Comparison of ENCODE assay signal across 1 cellular context in the genomic region with DNA sequence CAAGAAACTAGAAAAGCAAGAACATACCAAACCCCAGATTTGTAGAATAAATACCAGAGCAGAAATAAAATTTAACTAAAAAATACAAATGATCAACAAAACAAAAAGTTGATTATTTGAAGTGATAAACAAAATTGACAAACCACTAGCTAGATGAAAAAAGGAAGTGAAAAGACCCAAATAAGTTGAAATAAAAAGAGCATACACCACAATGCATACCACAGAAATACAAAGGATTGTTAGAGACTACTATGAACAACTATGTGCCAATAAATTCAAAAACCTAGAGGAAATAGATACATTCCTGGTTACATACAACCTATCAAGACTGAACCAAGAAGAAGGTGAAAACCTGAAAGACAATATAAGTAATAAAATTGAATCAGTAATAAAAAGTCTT.
A peak's percentile ranks its signal among the peaks of the same experiment; 100 is the strongest.
TF ChIP-seq lines count a peak whose summit lies in the region.

No MANE protein-coding gene starts in this region.

TF ChIP-seq in GM12878, 131 proteins besides CTCF, POLR2A, EP300 and RAD21 (continued from another document and continues in another):
- TF ChIP-seq, protein P1, sequence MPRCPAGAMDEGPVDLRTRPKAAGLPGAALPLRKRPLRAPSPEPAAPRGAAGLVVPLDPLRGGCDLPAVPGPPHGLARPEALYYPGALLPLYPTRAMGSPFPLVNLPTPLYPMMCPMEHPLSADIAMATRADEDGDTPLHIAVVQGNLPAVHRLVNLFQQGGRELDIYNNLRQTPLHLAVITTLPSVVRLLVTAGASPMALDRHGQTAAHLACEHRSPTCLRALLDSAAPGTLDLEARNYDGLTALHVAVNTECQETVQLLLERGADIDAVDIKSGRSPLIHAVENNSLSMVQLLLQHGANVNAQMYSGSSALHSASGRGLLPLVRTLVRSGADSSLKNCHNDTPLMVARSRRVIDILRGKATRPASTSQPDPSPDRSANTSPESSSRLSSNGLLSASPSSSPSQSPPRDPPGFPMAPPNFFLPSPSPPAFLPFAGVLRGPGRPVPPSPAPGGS (IDR thresholded peaks at IDR 0.05; ENCODE audit: borderline replicate concordance, insufficient read depth, low read depth, low read length, poor library complexity, severe bottlenecking) = no peak
- TF ChIP-seq SRF (IDR thresholded peaks at IDR 0.05; ENCODE audit: low read depth in 2 of 2, low read length in 2 of 2) (no peak), SREBF1 (IDR thresholded peaks at IDR 0.05; ENCODE audit: low read length) (no peak), ZZZ3 (IDR thresholded peaks at IDR 0.05; ENCODE audit: control insufficient read depth, insufficient read length, low read depth) (no peak), STAT3 (IDR thresholded peaks at IDR 0.05; ENCODE audit: low read depth, low read length) (no peak), RAD51 (IDR thresholded peaks at IDR 0.05) (no peak), CBX3 (IDR thresholded peaks at IDR 0.05; ENCODE audit: borderline replicate concordance, low read depth) (no peak), NFXL1 (IDR thresholded peaks at IDR 0.05; ENCODE audit: borderline replicate concordance) (no peak), ASH2L (IDR thresholded peaks at IDR 0.05; ENCODE audit: borderline replicate concordance, low read depth) (no peak), SP1 (IDR thresholded peaks at IDR 0.05; ENCODE audit: low read depth, low read length) (no peak), CHD2 (IDR thresholded peaks at IDR 0.05; ENCODE audit: borderline replicate concordance, low read depth, low read length) (no peak), MTA3 (IDR thresholded peaks at IDR 0.05; ENCODE audit: borderline replicate concordance, low read length) (no peak), PAX8 (IDR thresholded peaks at IDR 0.05) (no peak), SREBF2 (IDR thresholded peaks at IDR 0.05; ENCODE audit: low read length) (no peak), FOS (IDR thresholded peaks at IDR 0.05; ENCODE audit: borderline replicate concordance, extremely low read depth, insufficient read length) (no peak), ZNF384 (IDR thresholded peaks at IDR 0.05; ENCODE audit: borderline replicate concordance, low read depth, low read length) (no peak), ZNF207 (IDR thresholded peaks at IDR 0.05; ENCODE audit: borderline replicate concordance) (no peak), PML (IDR thresholded peaks at IDR 0.05; ENCODE audit: low read length) (no peak), WRNIP1 (IDR thresholded peaks at IDR 0.05; ENCODE audit: borderline replicate concordance, low read depth, low read length) (no peak), RCOR1 (conservative IDR thresholded peaks at IDR 0.05; ENCODE audit: low read depth, low read length) (no peak), NBN (IDR thresholded peaks at IDR 0.05) (0 out of 2 replicates have a peak, but pooled peaks have one; percentile 41), RBBP5 (conservative IDR thresholded peaks at IDR 0.05) (no peak), SMC3 (IDR thresholded peaks at IDR 0.05; ENCODE audit: borderline replicate concordance, low read length) (no peak), POLR2AphosphoS5 (IDR thresholded peaks at IDR 0.05; ENCODE audit: low read length) (no peak), SMAD1 (IDR thresholded peaks at IDR 0.05; ENCODE audit: low read depth, partially characterized antibody) (no peak), RUNX3 (IDR thresholded peaks at IDR 0.05; ENCODE audit: low read length) (peak; percentile 70), RB1 (IDR thresholded peaks at IDR 0.05; ENCODE audit: borderline replicate concordance) (no peak), KDM1A (IDR thresholded peaks at IDR 0.05; ENCODE audit: borderline replicate concordance) (no peak), JUND (IDR thresholded peaks at IDR 0.05; ENCODE audit: low read depth, low read length) (no peak), MYB (IDR thresholded peaks at IDR 0.05; ENCODE audit: borderline replicate concordance, low read depth, low read length) (no peak), SUPT20H (IDR thresholded peaks at IDR 0.05; ENCODE audit: borderline replicate concordance, control insufficient read depth, low read depth, low read length) (no peak), TCF12 (IDR thresholded peaks at IDR 0.05; ENCODE audit: low read depth, low read length) (no peak), SUZ12 (IDR thresholded peaks at IDR 0.05; ENCODE audit: unreplicated experiment) (no peak), SPI1 (IDR thresholded peaks at IDR 0.05; ENCODE audit: borderline replicate concordance, insufficient read depth, low read depth, low read length) (peak; percentile 83; the same call in 1 of the 2 replicates), ATF7 (IDR thresholded peaks at IDR 0.05; ENCODE audit: low read depth) (0 out of 2 replicates have a peak, but pooled peaks have one; percentile 34), BCL11A (IDR thresholded peaks at IDR 0.05; ENCODE audit: low read depth, low read length) (0 out of 2 replicates have a peak, but pooled peaks have one; percentile 6), SIX5 (IDR thresholded peaks at IDR 0.05; ENCODE audit: low read depth, low read length, severe bottlenecking) (no peak), HCFC1 (IDR thresholded peaks at IDR 0.05; ENCODE audit: low read length) (no peak)
- TF ChIP-seq, protein P2, sequence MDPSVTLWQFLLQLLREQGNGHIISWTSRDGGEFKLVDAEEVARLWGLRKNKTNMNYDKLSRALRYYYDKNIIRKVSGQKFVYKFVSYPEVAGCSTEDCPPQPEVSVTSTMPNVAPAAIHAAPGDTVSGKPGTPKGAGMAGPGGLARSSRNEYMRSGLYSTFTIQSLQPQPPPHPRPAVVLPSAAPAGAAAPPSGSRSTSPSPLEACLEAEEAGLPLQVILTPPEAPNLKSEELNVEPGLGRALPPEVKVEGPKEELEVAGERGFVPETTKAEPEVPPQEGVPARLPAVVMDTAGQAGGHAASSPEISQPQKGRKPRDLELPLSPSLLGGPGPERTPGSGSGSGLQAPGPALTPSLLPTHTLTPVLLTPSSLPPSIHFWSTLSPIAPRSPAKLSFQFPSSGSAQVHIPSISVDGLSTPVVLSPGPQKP (IDR thresholded peaks at IDR 0.05; ENCODE audit: low read depth, low read length) = no peak
- TF ChIP-seq, protein P3, sequence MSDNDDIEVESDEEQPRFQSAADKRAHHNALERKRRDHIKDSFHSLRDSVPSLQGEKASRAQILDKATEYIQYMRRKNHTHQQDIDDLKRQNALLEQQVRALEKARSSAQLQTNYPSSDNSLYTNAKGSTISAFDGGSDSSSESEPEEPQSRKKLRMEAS (IDR thresholded peaks at IDR 0.05; ENCODE audit: low read depth, low read length) = no peak
- TF ChIP-seq, protein P4, sequence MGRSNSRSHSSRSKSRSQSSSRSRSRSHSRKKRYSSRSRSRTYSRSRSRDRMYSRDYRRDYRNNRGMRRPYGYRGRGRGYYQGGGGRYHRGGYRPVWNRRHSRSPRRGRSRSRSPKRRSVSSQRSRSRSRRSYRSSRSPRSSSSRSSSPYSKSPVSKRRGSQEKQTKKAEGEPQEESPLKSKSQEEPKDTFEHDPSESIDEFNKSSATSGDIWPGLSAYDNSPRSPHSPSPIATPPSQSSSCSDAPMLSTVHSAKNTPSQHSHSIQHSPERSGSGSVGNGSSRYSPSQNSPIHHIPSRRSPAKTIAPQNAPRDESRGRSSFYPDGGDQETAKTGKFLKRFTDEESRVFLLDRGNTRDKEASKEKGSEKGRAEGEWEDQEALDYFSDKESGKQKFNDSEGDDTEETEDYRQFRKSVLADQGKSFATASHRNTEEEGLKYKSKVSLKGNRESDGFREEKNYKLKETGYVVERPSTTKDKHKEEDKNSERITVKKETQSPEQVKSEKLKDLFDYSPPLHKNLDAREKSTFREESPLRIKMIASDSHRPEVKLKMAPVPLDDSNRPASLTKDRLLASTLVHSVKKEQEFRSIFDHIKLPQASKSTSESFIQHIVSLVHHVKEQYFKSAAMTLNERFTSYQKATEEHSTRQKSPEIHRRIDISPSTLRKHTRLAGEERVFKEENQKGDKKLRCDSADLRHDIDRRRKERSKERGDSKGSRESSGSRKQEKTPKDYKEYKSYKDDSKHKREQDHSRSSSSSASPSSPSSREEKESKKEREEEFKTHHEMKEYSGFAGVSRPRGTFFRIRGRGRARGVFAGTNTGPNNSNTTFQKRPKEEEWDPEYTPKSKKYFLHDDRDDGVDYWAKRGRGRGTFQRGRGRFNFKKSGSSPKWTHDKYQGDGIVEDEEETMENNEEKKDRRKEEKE (IDR thresholded peaks at IDR 0.05) = no peak
- TF ChIP-seq, protein P5, sequence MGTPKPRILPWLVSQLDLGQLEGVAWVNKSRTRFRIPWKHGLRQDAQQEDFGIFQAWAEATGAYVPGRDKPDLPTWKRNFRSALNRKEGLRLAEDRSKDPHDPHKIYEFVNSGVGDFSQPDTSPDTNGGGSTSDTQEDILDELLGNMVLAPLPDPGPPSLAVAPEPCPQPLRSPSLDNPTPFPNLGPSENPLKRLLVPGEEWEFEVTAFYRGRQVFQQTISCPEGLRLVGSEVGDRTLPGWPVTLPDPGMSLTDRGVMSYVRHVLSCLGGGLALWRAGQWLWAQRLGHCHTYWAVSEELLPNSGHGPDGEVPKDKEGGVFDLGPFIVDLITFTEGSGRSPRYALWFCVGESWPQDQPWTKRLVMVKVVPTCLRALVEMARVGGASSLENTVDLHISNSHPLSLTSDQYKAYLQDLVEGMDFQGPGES (IDR thresholded peaks at IDR 0.05) = no peak
- TF ChIP-seq, protein P6, sequence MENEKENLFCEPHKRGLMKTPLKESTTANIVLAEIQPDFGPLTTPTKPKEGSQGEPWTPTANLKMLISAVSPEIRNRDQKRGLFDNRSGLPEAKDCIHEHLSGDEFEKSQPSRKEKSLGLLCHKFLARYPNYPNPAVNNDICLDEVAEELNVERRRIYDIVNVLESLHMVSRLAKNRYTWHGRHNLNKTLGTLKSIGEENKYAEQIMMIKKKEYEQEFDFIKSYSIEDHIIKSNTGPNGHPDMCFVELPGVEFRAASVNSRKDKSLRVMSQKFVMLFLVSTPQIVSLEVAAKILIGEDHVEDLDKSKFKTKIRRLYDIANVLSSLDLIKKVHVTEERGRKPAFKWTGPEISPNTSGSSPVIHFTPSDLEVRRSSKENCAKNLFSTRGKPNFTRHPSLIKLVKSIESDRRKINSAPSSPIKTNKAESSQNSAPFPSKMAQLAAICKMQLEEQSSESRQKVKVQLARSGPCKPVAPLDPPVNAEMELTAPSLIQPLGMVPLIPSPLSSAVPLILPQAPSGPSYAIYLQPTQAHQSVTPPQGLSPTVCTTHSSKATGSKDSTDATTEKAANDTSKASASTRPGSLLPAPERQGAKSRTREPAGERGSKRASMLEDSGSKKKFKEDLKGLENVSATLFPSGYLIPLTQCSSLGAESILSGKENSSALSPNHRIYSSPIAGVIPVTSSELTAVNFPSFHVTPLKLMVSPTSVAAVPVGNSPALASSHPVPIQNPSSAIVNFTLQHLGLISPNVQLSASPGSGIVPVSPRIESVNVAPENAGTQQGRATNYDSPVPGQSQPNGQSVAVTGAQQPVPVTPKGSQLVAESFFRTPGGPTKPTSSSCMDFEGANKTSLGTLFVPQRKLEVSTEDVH (IDR thresholded peaks at IDR 0.05; ENCODE audit: low read depth, partially characterized antibody) = no peak
- TF ChIP-seq, protein P7, sequence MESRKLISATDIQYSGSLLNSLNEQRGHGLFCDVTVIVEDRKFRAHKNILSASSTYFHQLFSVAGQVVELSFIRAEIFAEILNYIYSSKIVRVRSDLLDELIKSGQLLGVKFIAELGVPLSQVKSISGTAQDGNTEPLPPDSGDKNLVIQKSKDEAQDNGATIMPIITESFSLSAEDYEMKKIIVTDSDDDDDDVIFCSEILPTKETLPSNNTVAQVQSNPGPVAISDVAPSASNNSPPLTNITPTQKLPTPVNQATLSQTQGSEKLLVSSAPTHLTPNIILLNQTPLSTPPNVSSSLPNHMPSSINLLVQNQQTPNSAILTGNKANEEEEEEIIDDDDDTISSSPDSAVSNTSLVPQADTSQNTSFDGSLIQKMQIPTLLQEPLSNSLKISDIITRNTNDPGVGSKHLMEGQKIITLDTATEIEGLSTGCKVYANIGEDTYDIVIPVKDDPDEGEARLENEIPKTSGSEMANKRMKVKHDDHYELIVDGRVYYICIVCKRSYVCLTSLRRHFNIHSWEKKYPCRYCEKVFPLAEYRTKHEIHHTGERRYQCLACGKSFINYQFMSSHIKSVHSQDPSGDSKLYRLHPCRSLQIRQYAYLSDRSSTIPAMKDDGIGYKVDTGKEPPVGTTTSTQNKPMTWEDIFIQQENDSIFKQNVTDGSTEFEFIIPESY (IDR thresholded peaks at IDR 0.05) = no peak
- TF ChIP-seq, protein P8, sequence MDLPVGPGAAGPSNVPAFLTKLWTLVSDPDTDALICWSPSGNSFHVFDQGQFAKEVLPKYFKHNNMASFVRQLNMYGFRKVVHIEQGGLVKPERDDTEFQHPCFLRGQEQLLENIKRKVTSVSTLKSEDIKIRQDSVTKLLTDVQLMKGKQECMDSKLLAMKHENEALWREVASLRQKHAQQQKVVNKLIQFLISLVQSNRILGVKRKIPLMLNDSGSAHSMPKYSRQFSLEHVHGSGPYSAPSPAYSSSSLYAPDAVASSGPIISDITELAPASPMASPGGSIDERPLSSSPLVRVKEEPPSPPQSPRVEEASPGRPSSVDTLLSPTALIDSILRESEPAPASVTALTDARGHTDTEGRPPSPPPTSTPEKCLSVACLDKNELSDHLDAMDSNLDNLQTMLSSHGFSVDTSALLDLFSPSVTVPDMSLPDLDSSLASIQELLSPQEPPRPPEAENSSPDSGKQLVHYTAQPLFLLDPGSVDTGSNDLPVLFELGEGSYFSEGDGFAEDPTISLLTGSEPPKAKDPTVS (IDR thresholded peaks at IDR 0.05; ENCODE audit: low read depth, low read length) = no peak
- TF ChIP-seq, protein P9, sequence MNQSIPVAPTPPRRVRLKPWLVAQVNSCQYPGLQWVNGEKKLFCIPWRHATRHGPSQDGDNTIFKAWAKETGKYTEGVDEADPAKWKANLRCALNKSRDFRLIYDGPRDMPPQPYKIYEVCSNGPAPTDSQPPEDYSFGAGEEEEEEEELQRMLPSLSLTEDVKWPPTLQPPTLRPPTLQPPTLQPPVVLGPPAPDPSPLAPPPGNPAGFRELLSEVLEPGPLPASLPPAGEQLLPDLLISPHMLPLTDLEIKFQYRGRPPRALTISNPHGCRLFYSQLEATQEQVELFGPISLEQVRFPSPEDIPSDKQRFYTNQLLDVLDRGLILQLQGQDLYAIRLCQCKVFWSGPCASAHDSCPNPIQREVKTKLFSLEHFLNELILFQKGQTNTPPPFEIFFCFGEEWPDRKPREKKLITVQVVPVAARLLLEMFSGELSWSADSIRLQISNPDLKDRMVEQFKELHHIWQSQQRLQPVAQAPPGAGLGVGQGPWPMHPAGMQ (IDR thresholded peaks at IDR 0.05; ENCODE audit: borderline replicate concordance) = no peak
- TF ChIP-seq, protein P10, sequence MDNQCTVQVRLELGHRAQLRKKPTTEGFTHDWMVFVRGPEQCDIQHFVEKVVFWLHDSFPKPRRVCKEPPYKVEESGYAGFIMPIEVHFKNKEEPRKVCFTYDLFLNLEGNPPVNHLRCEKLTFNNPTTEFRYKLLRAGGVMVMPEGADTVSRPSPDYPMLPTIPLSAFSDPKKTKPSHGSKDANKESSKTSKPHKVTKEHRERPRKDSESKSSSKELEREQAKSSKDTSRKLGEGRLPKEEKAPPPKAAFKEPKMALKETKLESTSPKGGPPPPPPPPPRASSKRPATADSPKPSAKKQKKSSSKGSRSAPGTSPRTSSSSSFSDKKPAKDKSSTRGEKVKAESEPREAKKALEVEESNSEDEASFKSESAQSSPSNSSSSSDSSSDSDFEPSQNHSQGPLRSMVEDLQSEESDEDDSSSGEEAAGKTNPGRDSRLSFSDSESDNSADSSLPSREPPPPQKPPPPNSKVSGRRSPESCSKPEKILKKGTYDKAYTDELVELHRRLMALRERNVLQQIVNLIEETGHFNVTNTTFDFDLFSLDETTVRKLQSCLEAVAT (IDR thresholded peaks at IDR 0.05) = peak; percentile 43; the same call in 1 of the 2 replicates
